ENCODE assay signal across 1 cellular context in genomic region chr17:61245706-61246135, GRCh38.
TF ChIP-seq lines count a peak whose summit lies in the region.

No MANE protein-coding gene starts in this region.

TF ChIP-seq in IMR-90, 13 proteins besides CTCF, POLR2A, EP300 and RAD21 (continued from another document):
- TF ChIP-seq USF2 (IDR thresholded peaks at IDR 0.05; ENCODE audit: low read depth, low read length) (no peak), NFE2L2 (IDR thresholded peaks at IDR 0.05; ENCODE audit: low read depth, low read length) (no peak), BHLHE40 (IDR thresholded peaks at IDR 0.05; ENCODE audit: low read depth, low read length) (no peak), SMC3 (IDR thresholded peaks at IDR 0.05; ENCODE audit: low read depth, low read length) (no peak), MAZ (IDR thresholded peaks at IDR 0.05; ENCODE audit: borderline replicate concordance, low read depth, low read length) (no peak), RFX5 (IDR thresholded peaks at IDR 0.05; ENCODE audit: low read depth, low read length) (no peak), MXI1 (IDR thresholded peaks at IDR 0.05; ENCODE audit: borderline replicate concordance, low read depth, low read length) (no peak), RCOR1 (IDR thresholded peaks at IDR 0.05; ENCODE audit: insufficient replicate concordance, low read length) (no peak)
TF ChIP-seq in IMR-90: peak in this region for 0.
